In the genomic region with DNA sequence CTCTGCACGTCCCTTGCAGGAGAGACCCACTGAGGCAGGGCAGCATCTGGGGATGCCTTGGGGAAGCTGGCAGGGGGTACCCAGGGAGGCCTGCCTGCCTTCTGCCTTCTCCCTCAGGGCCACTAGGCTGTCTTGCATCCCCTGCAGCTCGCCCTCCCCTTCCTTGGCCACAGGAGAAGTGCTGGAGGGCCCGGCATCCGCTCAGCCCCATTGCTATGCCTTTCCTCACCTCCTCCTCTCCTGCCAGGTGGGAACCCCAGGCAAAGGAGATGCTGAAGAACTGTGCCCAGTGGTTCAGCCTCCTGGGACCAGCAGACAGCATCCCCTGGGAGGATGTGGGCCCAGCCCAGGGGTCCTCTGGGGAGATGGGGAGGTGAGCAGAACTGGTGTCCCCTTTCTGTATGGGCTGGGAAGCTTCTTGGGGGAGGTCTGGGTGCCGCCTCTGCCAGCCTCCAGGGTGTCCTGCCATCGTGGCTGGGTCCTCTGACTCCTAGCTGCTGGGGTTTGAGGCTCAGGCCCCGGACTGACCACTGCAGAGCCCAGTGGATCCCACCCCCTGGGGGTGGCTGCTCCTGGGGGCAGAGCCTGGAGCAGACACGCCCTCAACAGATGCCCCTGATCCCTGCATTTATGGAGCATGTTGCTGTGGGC, we compare ENCODE assay signal across 16 cellular contexts. TPM values are rescaled to one million over a fixed set of nuclear protein-coding genes. Genes with fewer than 3 reads are reported as not detected.
DNase-seq lines count a peak whose midpoint lies in the region; ATAC-seq lines count a peak whose summit lies in the region.
"Had no signal": no experiment of that assay in that cellular context is flagged by ENCODE, and none has a peak within 500 bp of the region (broad histone marks: within the 10 kb centered on the region; RNA-seq: fewer than 3 reads in every experiment).

No MANE protein-coding gene starts in this region.

- H3K9ac ChIP-seq in BLaER1: no peak overlapping the region
- H3K9ac ChIP-seq: GM23248 had no signal

- H3K4me3 ChIP-seq in BLaER1 (no peak overlapping the region), H7 (ENCODE audit: insufficient read depth, low read depth, low read length) (no peak overlapping the region)
- H3K4me3 ChIP-seq: A549, GM23248 had no signal

- H3K27ac ChIP-seq in BLaER1: no peak overlapping the region
- H3K27ac ChIP-seq: A549, GM23248 had no signal

- DNase-seq in H7 (peak; percentile 61), islet precursor cell (peak; percentile 51), sciatic nerve (ENCODE audit: low spot score) (peak; percentile 41), midbrain (lab: John Stamatoyannopoulos, UW) (no peak)
- no peak for DNase-seq in effector CD4-positive, alpha-beta T cell
- DNase-seq: BE2C, Caco-2, DMS53, GF-D8, GM23248, H9 had no signal

- H3K9me3 ChIP-seq in BLaER1: no peaks in the 10 kb centered on the region
- H3K9me3 ChIP-seq: A549, BE2C, Caco-2 had no signal

- H3K4me1 ChIP-seq in BLaER1: peaks cover 25% of the 10 kb centered on the region
- H3K4me1 ChIP-seq: A549, BE2C, Caco-2 had no signal

- H4K20me1 ChIP-seq in BLaER1: peaks cover 11% of the 10 kb centered on the region

- H3K27me3 ChIP-seq in BLaER1: peaks cover 25% of the 10 kb centered on the region
- H3K27me3 ChIP-seq in H7 (ENCODE audit: control insufficient read depth, insufficient read depth, low read length): peaks cover 13% of the 10 kb centered on the region

- peak overlapping the region; percentile 13 for H3K4me2 ChIP-seq in BLaER1
- H3K4me2 ChIP-seq: A549 had no signal

- ATAC-seq in sciatic nerve (no peak), GM21390 (IDR thresholded peaks at IDR 0.05; ENCODE audit: unreplicated experiment) (no peak)
- ATAC-seq: A549 had no signal

- H3K36me3 ChIP-seq in BLaER1 (no peaks in the 10 kb centered on the region), H7 (replicated peaks; ENCODE audit: control insufficient read depth, insufficient read depth, low read length) (no peaks in the 10 kb centered on the region)
- H3K36me3 ChIP-seq: BE2C had no signal

- intact Hi-C loops in sciatic nerve (cut with DNase I): no loop called here

RNA-seq across cellular contexts. Expression of a gene that starts 20.6 kb away (rescaled TPM):
- total RNA-seq in H7 (2014; rRNA removed; shearing (Covaris generic)): not detected in 2 replicates
- total RNA-seq in sciatic nerve: not detected
- total RNA-seq: Caco-2; CD8-positive, alpha-beta memory T cell; GM23248; H9; HT1080 had no signal

RNA-seq across cellular contexts. Expression of a gene that starts 32.9 kb away (rescaled TPM):
- 21.1 and 23.7 TPM in 2 replicates for total RNA-seq in H7 (2014; rRNA removed; shearing (Covaris generic))
- 58.3 TPM for total RNA-seq in sciatic nerve

RNA-seq across cellular contexts. Expression of a gene that starts 34.2 kb away (rescaled TPM):
- total RNA-seq in H7 (2014; rRNA removed; shearing (Covaris generic)): not detected in 2 replicates
- total RNA-seq in sciatic nerve: not detected
- total RNA-seq: Caco-2; CD8-positive, alpha-beta memory T cell; GM23248; H9; HT1080 had no signal

Comparison
In these comparisons a context has a peak if more than half of its experiments do, and no peak if none do; other contexts are left out.
1. DNase-seq: peak in H7 (single experiment), islet precursor cell (single experiment) and sciatic nerve (single experiment); none in midbrain (single experiment) and effector CD4-positive, alpha-beta T cell (single experiment).